In the genomic region with DNA sequence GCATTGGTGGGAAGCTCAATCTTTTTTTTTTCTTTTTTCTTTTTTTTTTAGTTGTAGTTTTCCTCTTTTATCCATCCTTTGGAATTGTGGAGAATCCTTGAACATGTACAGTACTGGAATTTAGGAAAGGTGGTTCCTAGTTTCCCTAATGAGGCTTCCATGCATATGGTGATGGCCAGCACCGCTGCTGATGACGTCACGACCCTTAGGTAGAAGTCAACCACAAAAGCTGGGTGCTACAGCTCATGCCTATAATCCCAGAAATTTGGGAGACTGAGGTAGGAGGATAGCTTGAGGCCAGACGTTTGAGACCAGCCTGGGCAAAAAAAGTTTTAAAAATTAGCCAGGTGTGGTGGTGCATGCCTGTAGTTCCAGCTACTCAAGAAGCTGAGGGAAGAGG, we compare ENCODE assay signal across 21 cellular contexts.
A peak's percentile ranks its signal among the peaks of the same experiment; 100 is the strongest.
DNase-seq lines count a peak whose midpoint lies in the region; ATAC-seq, FAIRE-seq and TF ChIP-seq lines count a peak whose summit lies in the region.
"Had no signal": no experiment of that assay in that cellular context is flagged by ENCODE, and none has a peak within 500 bp of the region (broad histone marks: within the 10 kb centered on the region; RNA-seq: fewer than 3 reads in every experiment).

No MANE protein-coding gene starts in this region.

- H4K20me1 ChIP-seq in HepG2 (ENCODE audit: insufficient read depth, low read length) (no peaks in the 10 kb centered on the region), K562 (replicated peaks; ENCODE audit: control insufficient read depth, insufficient read depth, low read length) (no peaks in the 10 kb centered on the region)
- H4K20me1 ChIP-seq: BLaER1 had no signal

- no TSS peak for BruUV-seq in HepG2 (replicated peaks; lab: Mats Ljungman, UMichigan)
- BruUV-seq in K562 (replicated peaks; lab: Mats Ljungman, UMichigan): no TSS peak

- H3K4me1 ChIP-seq in HepG2 (ENCODE audit: insufficient read depth, low read length): peaks cover under 1% of the 10 kb centered on the region; the same call in 1 of the 2 replicates
- no peaks in the 10 kb centered on the region for H3K4me1 ChIP-seq in right lobe of liver
- H3K4me1 ChIP-seq in K562 (replicated peaks in 1 of 2; ENCODE audit: control insufficient read depth in 2 of 2, insufficient read depth in 2 of 2, low read length in 2 of 2): no peaks in the 10 kb centered on the region
- no peaks in the 10 kb centered on the region for H3K4me1 ChIP-seq in trophoblast cell (ENCODE audit: control insufficient read depth in 1 of 2, insufficient read depth in 2 of 2, low read length in 2 of 2)
- H3K4me1 ChIP-seq: BE2C, BLaER1, Caco-2 had no signal

- peak overlapping the region; percentile 64 for H2BK12ac ChIP-seq in trophoblast cell (ENCODE audit: low read length)

- TF ChIP-seq EP300 in HepG2 (IDR thresholded peaks at IDR 0.05; ENCODE audit: low read depth in 2 of 2, low read length in 2 of 2) (no peak), HepG2 (CRISPR knock-in tag; IDR thresholded peaks at IDR 0.05; ENCODE audit: borderline replicate concordance) (no peak), K562 (IDR thresholded peaks at IDR 0.05; ENCODE audit: low read length) (no peak)

- intact Hi-C loops in HepG2 (cut with micrococcal nuclease; ENCODE audit: unreplicated experiment): no loop called here
- intact Hi-C loops in right lobe of liver (cut with DNase I): no loop called here
- intact Hi-C loops in K562 (cut with micrococcal nuclease): no loop called here
- intact Hi-C loops in activated CD8-positive, alpha-beta T cell treated with anti-CD3 and anti-CD28 coated beads for 36 hours (cut with micrococcal nuclease): no loop called here

- H3K4ac ChIP-seq in trophoblast cell (ENCODE audit: low read depth, low read length): no peak overlapping the region

- H3K79me2 ChIP-seq in HepG2 (ENCODE audit: insufficient read depth, low read length): no peaks in the 10 kb centered on the region
- H3K79me2 ChIP-seq in K562 (ENCODE audit: control insufficient read depth, insufficient read depth, low read length): no peaks in the 10 kb centered on the region
- H3K79me2 ChIP-seq in trophoblast cell (ENCODE audit: control insufficient read depth, insufficient read depth, low read length, poor library complexity): no peaks in the 10 kb centered on the region

- no peak overlapping the region for H3K9ac ChIP-seq in HepG2 (ENCODE audit: insufficient read depth, low read depth, low read length)
- no peak overlapping the region for H3K9ac ChIP-seq in K562 (ENCODE audit: insufficient read depth in 1 of 2, low read depth in 2 of 2, low read length in 2 of 2)
- no peak overlapping the region for H3K9ac ChIP-seq in trophoblast cell (ENCODE audit: low read length)
- H3K9ac ChIP-seq: BLaER1 had no signal

- no peak overlapping the region for H3K4me3 Mint-ChIP-seq in activated CD8-positive, alpha-beta T cell treated with anti-CD3 and anti-CD28 coated beads for 36 hours
- H3K4me3 Mint-ChIP-seq: CD4-positive, alpha-beta T cell; CD8-positive, alpha-beta T cell had no signal

- no peak overlapping the region for H3K27ac ChIP-seq in HepG2 (ENCODE audit: extremely low read length, insufficient read depth, low read length)
- H3K27ac ChIP-seq in right lobe of liver: no peak overlapping the region
- no peak overlapping the region for H3K27ac ChIP-seq in K562 (ENCODE audit: extremely low read depth, low read depth, low read length)
- no peak overlapping the region for H3K27ac ChIP-seq in trophoblast cell (ENCODE audit: low read depth, low read length)
- H3K27ac ChIP-seq: 22Rv1, BLaER1 had no signal

- no peak overlapping the region for H3K4me2 ChIP-seq in HepG2 (ENCODE audit: low read depth, low read length)
- no peak overlapping the region for H3K4me2 ChIP-seq in K562 (ENCODE audit: insufficient read depth, low read length)
- H3K4me2 ChIP-seq in trophoblast cell (ENCODE audit: low read length): no peak overlapping the region
- H3K4me2 ChIP-seq: BLaER1 had no signal

- no peaks in the 10 kb centered on the region for H3K9me3 Mint-ChIP-seq in activated CD8-positive, alpha-beta T cell treated with anti-CD3 and anti-CD28 coated beads for 36 hours
- H3K9me3 Mint-ChIP-seq: CD4-positive, alpha-beta T cell; CD8-positive, alpha-beta T cell had no signal

- no peaks in the 10 kb centered on the region for H3K36me3 Mint-ChIP-seq in activated CD8-positive, alpha-beta T cell treated with anti-CD3 and anti-CD28 coated beads for 36 hours (ENCODE audit: low read depth)
- H3K36me3 Mint-ChIP-seq: CD8-positive, alpha-beta T cell had no signal

- no peak overlapping the region for H4K91ac ChIP-seq in trophoblast cell (ENCODE audit: low read depth, low read length)

- TF ChIP-seq CTCF in HepG2 (CRISPR knock-in tag; IDR thresholded peaks at IDR 0.05): no peak
- no peak for TF ChIP-seq CTCF in right lobe of liver (IDR thresholded peaks at IDR 0.05)
- no peak for TF ChIP-seq CTCF in K562 (IDR thresholded peaks at IDR 0.05 in 2 of 3, conservative IDR thresholded peaks at IDR 0.05 in 1 of 3; ENCODE audit: insufficient read depth in 2 of 3, low read depth in 1 of 3, low read length in 3 of 3)
- TF ChIP-seq CTCF in activated CD8-positive, alpha-beta T cell treated with anti-CD3 and anti-CD28 coated beads for 36 hours (IDR thresholded peaks at IDR 0.05): no peak

- no peak overlapping the region for H2AK5ac ChIP-seq in trophoblast cell (ENCODE audit: low read length)

- H3K9me1 ChIP-seq in K562 (ENCODE audit: control insufficient read depth, insufficient read depth, low read length): no peaks in the 10 kb centered on the region

- no peak overlapping the region for H3K23ac ChIP-seq in trophoblast cell (ENCODE audit: low read length)

- H2AFZ ChIP-seq in HepG2 (ENCODE audit: low read length) (no peak overlapping the region), K562 (ENCODE audit: low read depth, low read length) (no peak overlapping the region), trophoblast cell (ENCODE audit: insufficient read depth, low read length, poor library complexity) (no peak overlapping the region)

- H3K27ac Mint-ChIP-seq in activated CD8-positive, alpha-beta T cell treated with anti-CD3 and anti-CD28 coated beads for 36 hours: no peak overlapping the region
- H3K27ac Mint-ChIP-seq: CD4-positive, alpha-beta T cell; CD8-positive, alpha-beta T cell had no signal

- H3K79me1 ChIP-seq in trophoblast cell (ENCODE audit: low read length): no peaks in the 10 kb centered on the region

- POLR2A ChIA-PET in HepG2 (lab: Yijun Ruan, JAX) (no interaction called here), K562 (lab: Yijun Ruan, JAX) (interaction anchor here (0.7 kb wide), 1 partner anchor 884 kb away, joined by 4 read pairs; no protein-coding TSS in a partner anchor)
- POLR2A ChIA-PET in activated CD8-positive, alpha-beta T cell treated with anti-CD3 and anti-CD28 coated beads for 36 hours (lab: Charles Lee): no interaction called here

- H3K4me3 ChIP-seq in HepG2 (replicated peaks in 1 of 3; ENCODE audit: insufficient read depth in 1 of 3, low read depth in 2 of 3, low read length in 3 of 3): no peak overlapping the region
- no peak overlapping the region for H3K4me3 ChIP-seq in right lobe of liver
- no peak overlapping the region for H3K4me3 ChIP-seq in K562
- no peak overlapping the region for H3K4me3 ChIP-seq in trophoblast cell (ENCODE audit: low read depth, low read length)
- H3K4me3 ChIP-seq: BLaER1 had no signal

- 22% methylated on average over 4 of the region's 4 CpGs for WGBS in HepG2 (ENCODE audit: low lambda C conversion rate)
- 64% methylated on average over 4 of the region's 4 CpGs for WGBS in right lobe of liver (ENCODE audit: insufficient coverage, low coverage, low lambda C conversion rate, missing lambda C conversion rate)
- WGBS in K562 (ENCODE audit: insufficient coverage, low coverage, missing lambda C conversion rate): 0% methylated on average over 4 of the region's 4 CpGs
- WGBS in trophoblast cell (ENCODE audit: extremely low coverage, insufficient coverage, insufficient read length): no CpG with 5 or more reads among the region's 4 CpGs

- in situ Hi-C loops in HepG2 (cut with HindIII; ENCODE audit: extremely low pct_ligation_motif_present, low pct_unique_long_range_greater_than_20kb): no loop called here
- in situ Hi-C loops in K562 (cut with MboI): no loop called here

- H2BK5ac ChIP-seq in trophoblast cell (ENCODE audit: low read depth, low read length, poor library complexity): no peak overlapping the region

- ATAC-seq in HepG2: no peak
- ATAC-seq in right lobe of liver: no peak
- ATAC-seq in K562: no peak
- no peak for ATAC-seq in GM19397 (IDR thresholded peaks at IDR 0.05; ENCODE audit: unreplicated experiment)
- no peak for ATAC-seq in activated CD8-positive, alpha-beta T cell treated with anti-CD3 and anti-CD28 coated beads for 36 hours
- ATAC-seq: CD8-positive, alpha-beta T cell had no signal

- CTCF ChIA-PET in HepG2 (lab: Yijun Ruan, JAX; ENCODE audit: low intra/inter-chr PET ratio, low total read pairs): no interaction called here
- CTCF ChIA-PET in K562 (lab: Yijun Ruan, JAX; ENCODE audit: low intra/inter-chr PET ratio): no interaction called here
- CTCF ChIA-PET in activated CD8-positive, alpha-beta T cell treated with anti-CD3 and anti-CD28 coated beads for 36 hours (lab: Charles Lee): no interaction called here

- H3K14ac ChIP-seq in trophoblast cell (ENCODE audit: low read length): no peak overlapping the region

- no peak overlapping the region for H2BK120ac ChIP-seq in trophoblast cell (ENCODE audit: insufficient read depth, low read length, poor library complexity)

- H3K9me3 ChIP-seq in HepG2 (ENCODE audit: low read length): no peaks in the 10 kb centered on the region
- H3K9me3 ChIP-seq in right lobe of liver: no peaks in the 10 kb centered on the region
- no peaks in the 10 kb centered on the region for H3K9me3 ChIP-seq in K562 (replicated peaks; ENCODE audit: control insufficient read depth, insufficient read depth, low read depth, low read length)
- no peaks in the 10 kb centered on the region for H3K9me3 ChIP-seq in trophoblast cell (ENCODE audit: insufficient read depth, low read depth, low read length)
- H3K9me3 ChIP-seq: BE2C, BLaER1, Caco-2 had no signal

- H3K18ac ChIP-seq in trophoblast cell (ENCODE audit: low read length): no peak overlapping the region

- H3K4me1 Mint-ChIP-seq in activated CD8-positive, alpha-beta T cell treated with anti-CD3 and anti-CD28 coated beads for 36 hours (ENCODE audit: low read depth): no peaks in the 10 kb centered on the region

- no peak overlapping the region for H4K12ac ChIP-seq in trophoblast cell (ENCODE audit: low read depth, low read length)

- H3K27me3 ChIP-seq in HepG2 (ENCODE audit: control insufficient read depth in 1 of 2, insufficient read depth in 2 of 2, low read length in 2 of 2) (peaks cover 0 to 6% of the 10 kb centered on the region in 2 experiments; a peak in 2 of 5 replicates), right lobe of liver (no peaks in the 10 kb centered on the region), K562 (ENCODE audit: control insufficient read depth in 2 of 2, insufficient read depth in 2 of 2, low read length in 2 of 2) (peaks cover 0 to 7% of the 10 kb centered on the region in 2 experiments; a peak in 3 of 5 replicates), trophoblast cell (ENCODE audit: insufficient read depth, low read length) (no peaks in the 10 kb centered on the region)
- H3K27me3 ChIP-seq: BE2C, BLaER1 had no signal

- no peak for FAIRE-seq in HepG2 (lab: Jason Lieb, UNC)
- no peak for FAIRE-seq in K562 (lab: Jason Lieb, UNC)
- FAIRE-seq: A204.1, G401.6, GM12891, GM19239 had no signal

- no peak for TF ChIP-seq POLR2A in HepG2 (IDR thresholded peaks at IDR 0.05; ENCODE audit: insufficient read depth in 1 of 2, low read depth in 2 of 2, low read length in 2 of 2)
- TF ChIP-seq POLR2A in right lobe of liver (IDR thresholded peaks at IDR 0.05): no peak
- TF ChIP-seq POLR2A in K562 (conservative IDR thresholded peaks at IDR 0.05): no peak

- no peak for DNase-seq in HepG2 (ENCODE audit: low spot score)
- DNase-seq in right lobe of liver: no peak
- no peak for DNase-seq in K562 (ENCODE audit: extremely low read depth in 1 of 4, low spot score in 3 of 4)
- DNase-seq in trophoblast cell: no peak
- DNase-seq in activated CD8-positive, alpha-beta T cell treated with anti-CD3 and anti-CD28 coated beads for 36 hours: no peak
- DNase-seq: ACHN; BE2C; C1 segment of cervical spinal cord; Caco-2; Calu3; CD4-positive, alpha-beta T cell; CD8-positive, alpha-beta T cell; DMS79 treated with DMSO at 0.1 percent for 48 hours; GF-D8 had no signal

- H3K27me3 Mint-ChIP-seq in activated CD8-positive, alpha-beta T cell treated with anti-CD3 and anti-CD28 coated beads for 36 hours: peaks cover 2% of the 10 kb centered on the region

- TF ChIP-seq RAD21 in HepG2 (CRISPR knock-in tag; IDR thresholded peaks at IDR 0.05): no peak
- TF ChIP-seq RAD21 in K562 (CRISPR knock-in tag; conservative IDR thresholded peaks at IDR 0.05 in 1 of 2, IDR thresholded peaks at IDR 0.05 in 1 of 2): no peak

- H3K36me3 ChIP-seq in HepG2 (replicated peaks in 1 of 2; ENCODE audit: control insufficient read depth in 1 of 2, insufficient read depth in 2 of 2, low read length in 2 of 2) (no peaks in the 10 kb centered on the region), right lobe of liver (no peaks in the 10 kb centered on the region), K562 (ENCODE audit: control insufficient read depth, insufficient read depth, low read length) (no peaks in the 10 kb centered on the region), trophoblast cell (ENCODE audit: control insufficient read depth in 1 of 2, insufficient read depth in 2 of 2, low read length in 2 of 2) (no peaks in the 10 kb centered on the region)
- H3K36me3 ChIP-seq: BE2C, BLaER1 had no signal

- H4K8ac ChIP-seq in trophoblast cell (ENCODE audit: low read depth, low read length): no peak overlapping the region

Comparison
In these comparisons a context has a peak if more than half of its experiments do, and no peak if none do; other contexts are left out.
1. Of the 241 proteins assayed by ChIP-seq in both HepG2 and K562: peak only in HepG2: none; only in K562: CREM; in both: none; in neither: 237; mixed calls (peak in some experiments, not most) for 3.